1 cellular context compared by ENCODE assay signal in the genomic region with DNA sequence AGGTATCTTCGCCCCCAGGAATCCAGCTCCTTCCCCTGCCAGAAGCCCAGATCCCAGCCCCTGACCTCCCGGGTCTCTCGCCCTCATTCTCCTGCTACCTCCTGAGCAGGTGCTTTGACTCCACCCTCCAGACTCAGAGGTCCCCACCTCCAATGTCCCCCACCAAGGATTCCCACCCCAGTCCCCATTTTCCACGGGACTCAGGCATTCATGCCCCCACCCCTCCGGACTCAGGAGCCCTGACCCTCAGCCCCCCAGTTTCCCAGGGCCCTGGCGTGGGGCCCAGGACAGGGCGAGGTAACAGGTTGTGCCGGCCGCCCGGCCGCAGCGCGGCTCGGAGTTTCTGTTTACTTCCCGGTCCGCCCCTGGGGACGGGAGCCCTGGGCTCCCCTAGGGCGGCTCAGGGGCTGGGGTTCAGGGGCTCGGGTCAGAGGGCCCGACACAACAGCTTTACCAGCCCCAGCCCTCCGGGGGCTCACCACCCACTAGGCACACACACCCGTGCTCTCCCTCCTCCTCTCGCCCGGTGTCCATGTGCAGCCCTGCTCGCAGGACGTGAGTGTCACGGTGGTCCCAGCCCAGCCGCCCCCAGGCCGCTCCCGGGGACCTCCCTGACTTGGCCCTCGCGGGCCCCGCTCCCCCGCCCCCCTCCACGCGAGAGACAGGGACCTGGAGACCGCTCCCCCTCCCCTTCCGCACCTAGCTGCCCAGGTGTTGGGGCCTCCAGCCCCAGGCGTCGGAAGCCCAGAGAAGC.
TF ChIP-seq lines count a peak whose summit lies in the region.

No MANE protein-coding gene starts in this region.

TF ChIP-seq in endothelial cell of umbilical vein, 7 proteins besides CTCF, POLR2A, EP300 and RAD21 (continued from another document):
- TF ChIP-seq MAX (IDR thresholded peaks at IDR 0.05; ENCODE audit: insufficient read depth, insufficient read length) (no peak), EZH2 (IDR thresholded peaks at IDR 0.05; ENCODE audit: borderline replicate concordance, low read depth, low read length, severe bottlenecking) (peak; percentile 99)
